In genomic region chr16:9844361-9844760, GRCh38 we compare ENCODE assay signal across 31 cellular contexts.
DNase-seq lines count a peak whose midpoint lies in the region; FAIRE-seq and TF ChIP-seq lines count a peak whose summit lies in the region.
"Had no signal": no experiment of that assay in that cellular context is flagged by ENCODE, and none has a peak within 500 bp of the region (broad histone marks: within the 10 kb centered on the region; RNA-seq: fewer than 3 reads in every experiment).

No MANE protein-coding gene starts in this region.

- no peak for TF ChIP-seq EP300 in esophagus muscularis mucosa (IDR thresholded peaks at IDR 0.05)

- no peaks in the 10 kb centered on the region for H3K4me1 Mint-ChIP-seq in type B pancreatic cell (ENCODE audit: unreplicated experiment)
- H3K4me1 Mint-ChIP-seq: activated B cell treated with CpG ODN at 0.5 μM for 24 hours; brain; CD4-positive, CD25-positive, alpha-beta regulatory T cell; natural killer cell had no signal

- H3K4me3 ChIP-seq in esophagus muscularis mucosa (no peak overlapping the region), mesodermal cell (ENCODE audit: extremely low read depth, insufficient read depth, low read length, poor library complexity, severe bottlenecking) (no peak overlapping the region)
- H3K4me3 ChIP-seq: esophagus squamous epithelium, GM12878, heart left ventricle, left lung, tibial artery had no signal

- H3K36me3 ChIP-seq in esophagus muscularis mucosa, result peaks cover 0 to 4% (median 0%) of the 10 kb centered on the region in 4 donors
- H3K36me3 ChIP-seq in mesodermal cell (ENCODE audit: control insufficient read depth, insufficient read depth, low read length), result no peaks in the 10 kb centered on the region
- H3K36me3 ChIP-seq: esophagus squamous epithelium, heart left ventricle, left lung, tibial artery had no signal

- TF ChIP-seq POLR2A in esophagus muscularis mucosa (IDR thresholded peaks at IDR 0.05; ENCODE audit: low read depth), result no peak

- no peaks in the 10 kb centered on the region for H3K9me3 Mint-ChIP-seq in type B pancreatic cell
- H3K9me3 Mint-ChIP-seq: activated B cell treated with CpG ODN at 0.5 μM for 24 hours; brain; mesothelial cell of epicardium; stimulated activated naive CD8-positive, alpha-beta T cell treated with anti-CD3 and anti-CD28 coated beads, Interleukin-15, Interleukin-2, amounts not matched to agents 100 ng/mL and 50 ng/mL, for 24 hours had no signal

- 71% methylated on average over 6 of the region's 6 CpGs for WGBS in esophagus muscularis mucosa
- WGBS in mesodermal cell (ENCODE audit: insufficient coverage in 2 of 2), 2 experiments, result 95 to 96% methylated on average over 4 to 6 of the region's 6 CpGs

- no peaks in the 10 kb centered on the region for H3K36me3 Mint-ChIP-seq in type B pancreatic cell
- H3K36me3 Mint-ChIP-seq: brain; CD4-positive, CD25-positive, alpha-beta regulatory T cell; mesothelial cell of epicardium; natural killer cell had no signal

- H3K27ac ChIP-seq in esophagus muscularis mucosa (replicated peaks in 1 of 4) (no peak overlapping the region), mesodermal cell (ENCODE audit: low read depth, low read length, severe bottlenecking) (peak overlapping the region; percentile 45)
- H3K27ac ChIP-seq: esophagus squamous epithelium, heart left ventricle, left lung, tibial artery had no signal

- TF ChIP-seq CTCF in esophagus muscularis mucosa (IDR thresholded peaks at IDR 0.05), result no peak
- no peak for TF ChIP-seq CTCF in type B pancreatic cell (conservative IDR thresholded peaks at IDR 0.05)

- intact Hi-C loops in esophagus muscularis mucosa (cut with DNase I), result loop anchor here (10.0 kb wide), 1 partner anchor 340 kb away; the partner anchor contains the start of gene GRIN2A

- H3K27me3 ChIP-seq in esophagus muscularis mucosa, result no peaks in the 10 kb centered on the region
- H3K27me3 ChIP-seq: esophagus squamous epithelium, heart left ventricle, left lung, tibial artery had no signal

- H3K27me3 Mint-ChIP-seq in type B pancreatic cell, result peaks cover 14% of the 10 kb centered on the region
- H3K27me3 Mint-ChIP-seq: activated B cell treated with CpG ODN at 0.5 μM for 24 hours; brain; CD4-positive, CD25-positive, alpha-beta regulatory T cell; stimulated activated naive CD8-positive, alpha-beta T cell treated with anti-CD3 and anti-CD28 coated beads, Interleukin-15, Interleukin-2, amounts not matched to agents 100 ng/mL and 50 ng/mL, for 24 hours had no signal

- H3K27ac Mint-ChIP-seq in type B pancreatic cell, result no peak overlapping the region
- H3K27ac Mint-ChIP-seq: activated B cell treated with CpG ODN at 0.5 μM for 24 hours; brain; CD4-positive, CD25-positive, alpha-beta regulatory T cell; mesothelial cell of epicardium; natural killer cell; stimulated activated naive CD8-positive, alpha-beta T cell treated with anti-CD3 and anti-CD28 coated beads, Interleukin-15, Interleukin-2, amounts not matched to agents 100 ng/mL and 50 ng/mL, for 24 hours had no signal

- H3K4me1 ChIP-seq in esophagus muscularis mucosa (no peaks in the 10 kb centered on the region), mesodermal cell (ENCODE audit: control insufficient read depth, insufficient read depth, low read length, poor library complexity, severe bottlenecking) (peaks cover 8% of the 10 kb centered on the region)
- H3K4me1 ChIP-seq: esophagus squamous epithelium, heart left ventricle, left lung, tibial artery had no signal

- FAIRE-seq in GM19239 (lab: Jason Lieb, UNC), result no peak
- FAIRE-seq: colon, GM12878, HepG2 had no signal

- DNase-seq in AG20443 (ENCODE audit: low spot score) (peak; percentile 11), LHCN-M2 (ENCODE audit: low read depth) (peak; percentile 24), esophagus muscularis mucosa (ENCODE audit: extremely low spot score) (peak; percentile 89), DMS79 (lab: John Stamatoyannopoulos, UW) (no peak), type B pancreatic cell (ENCODE audit: extremely low spot score, unreplicated experiment) (no peak), GM19239 (ENCODE audit: insufficient read length, low spot score) (no peak)
- no peak for DNase-seq in activated T-cell treated with anti-CD3 and anti-CD28 coated beads, Interleukin-2, amount 50 U/mL, for 1 hour
- DNase-seq: activated B cell treated with CpG ODN at 0.5 μM for 24 hours; activated CD4-positive, alpha-beta T cell treated with anti-CD3 and anti-CD28 coated beads, Interleukin-2, amount 50 U/mL, for 48 hours; activated CD8-positive, alpha-beta memory T cell treated with anti-CD3 and anti-CD28 coated beads, Interleukin-2, amount 50 U/mL, for 48 hours; activated effector memory CD4-positive, alpha-beta T cell treated with Interleukin-2 at 50 U/mL for 16 hours; CD4-positive, CD25-positive, alpha-beta regulatory T cell; DMS 273 treated with DMSO at 0.1 percent for 48 hours; effector memory CD4-positive, alpha-beta T cell; esophagus squamous epithelium; heart left ventricle; left lung; natural killer cell; NCI-H1417 treated with DMSO at 0.1 percent for 48 hours; NCI-H2107; NCI-H526 treated with DMSO at 0.1 percent for 48 hours; stimulated activated CD4-positive, alpha-beta T cell treated with anti-CD3 and anti-CD28 coated beads, Interleukin-4, amount 100 ng/mL, for 4 hours; T-helper 9 cell; tibial artery had no signal

- H3K4me3 Mint-ChIP-seq in type B pancreatic cell, result no peak overlapping the region
- H3K4me3 Mint-ChIP-seq: activated B cell treated with CpG ODN at 0.5 μM for 24 hours; brain; CD4-positive, CD25-positive, alpha-beta regulatory T cell; mesothelial cell of epicardium; natural killer cell; stimulated activated naive CD8-positive, alpha-beta T cell treated with anti-CD3 and anti-CD28 coated beads, Interleukin-15, Interleukin-2, amounts not matched to agents 100 ng/mL and 50 ng/mL, for 24 hours had no signal

- no peaks in the 10 kb centered on the region for H3K9me3 ChIP-seq in esophagus muscularis mucosa
- H3K9me3 ChIP-seq in mesodermal cell (ENCODE audit: control insufficient read depth, low read length), result no peaks in the 10 kb centered on the region
- H3K9me3 ChIP-seq: esophagus squamous epithelium, heart left ventricle, left lung, tibial artery had no signal

Comparison
In these comparisons a context has a peak if more than half of its experiments do, and no peak if none do; other contexts are left out.
1. DNase-seq: peak in AG20443 (single experiment), LHCN-M2 (single experiment) and esophagus muscularis mucosa (single experiment); none in DMS79 (single experiment), activated T-cell treated with anti-CD3 and anti-CD28 coated beads, Interleukin-2, amount 50 U/mL, for 1 hour (single experiment), type B pancreatic cell (single experiment) and GM19239 (single experiment).